In genomic region chr7:16433568-16434122, GRCh38 we compare ENCODE assay signal across 1 cellular context.
A peak's percentile ranks its signal among the peaks of the same experiment; 100 is the strongest.
TF ChIP-seq lines count a peak whose summit lies in the region.

No MANE protein-coding gene starts in this region.

TF ChIP-seq in HepG2, 621 proteins besides CTCF, POLR2A, EP300 and RAD21:
- TF ChIP-seq ZNF33A (CRISPR knock-in tag; IDR thresholded peaks at IDR 0.05; ENCODE audit: borderline replicate concordance), result no peak
- peak; percentile 63; the same call in 1 of the 2 replicates for TF ChIP-seq PRDM10 (CRISPR knock-in tag; IDR thresholded peaks at IDR 0.05; ENCODE audit: low read depth)
- TF ChIP-seq AFF4 (CRISPR knock-in tag; IDR thresholded peaks at IDR 0.05), result no peak
- TF ChIP-seq ZNF768 (CRISPR knock-in tag; IDR thresholded peaks at IDR 0.05), result no peak
